ENCODE assay signal across 1 cellular context in genomic region chr12:110543252-110543959, GRCh38.
A peak's percentile ranks its signal among the peaks of the same experiment; 100 is the strongest.
TF ChIP-seq lines count a peak whose summit lies in the region.

No MANE protein-coding gene starts in this region.

TF ChIP-seq in HEK293, 187 proteins besides CTCF, POLR2A, EP300 and RAD21 (continued from another document and continues in another):
- TF ChIP-seq ZNF248 (tag by site-specific recombination; IDR thresholded peaks at IDR 0.05) (no peak), ZNF600 (tag by site-specific recombination; IDR thresholded peaks at IDR 0.05) (peak; percentile 100), ZNF280C (tag by site-specific recombination; IDR thresholded peaks at IDR 0.05) (no peak), ZNF404 (tag by site-specific recombination; IDR thresholded peaks at IDR 0.05) (no peak), ZFP41 (tag by site-specific recombination; IDR thresholded peaks at IDR 0.05; ENCODE audit: borderline replicate concordance) (no peak), ZNF324 (tag by site-specific recombination; IDR thresholded peaks at IDR 0.05) (no peak), SCRT2 (tag by site-specific recombination; IDR thresholded peaks at IDR 0.05) (no peak), ZXDB (tag by site-specific recombination; IDR thresholded peaks at IDR 0.05) (peak; percentile 69; the same call in 1 of the 2 replicates), ZNF169 (tag by site-specific recombination; IDR thresholded peaks at IDR 0.05) (no peak), ZNF239 (tag by site-specific recombination; IDR thresholded peaks at IDR 0.05) (no peak), HOXC10 (CRISPR knock-in tag; IDR thresholded peaks at IDR 0.05) (no peak), ZSCAN30 (tag by site-specific recombination; IDR thresholded peaks at IDR 0.05) (peak; percentile 71; the same call in 1 of the 2 replicates), ZNF221 (tag by site-specific recombination; IDR thresholded peaks at IDR 0.05; ENCODE audit: borderline replicate concordance) (no peak), KLF1 (tag by site-specific recombination; IDR thresholded peaks at IDR 0.05) (no peak), ZNF121 (tag by site-specific recombination; IDR thresholded peaks at IDR 0.05) (no peak), OVOL3 (tag by site-specific recombination; IDR thresholded peaks at IDR 0.05) (no peak), BCL6B (tag by site-specific recombination; IDR thresholded peaks at IDR 0.05) (no peak), ZBTB8A (tag by site-specific recombination; IDR thresholded peaks at IDR 0.05) (no peak), ZNF623 (tag by site-specific recombination; IDR thresholded peaks at IDR 0.05) (no peak), ZNF624 (tag by site-specific recombination; IDR thresholded peaks at IDR 0.05) (no peak), KLF8 (tag by site-specific recombination; IDR thresholded peaks at IDR 0.05) (peak; percentile 15; the same call in 1 of the 2 replicates), EGR2 (tag by site-specific recombination; IDR thresholded peaks at IDR 0.05; ENCODE audit: low read depth) (no peak), ZNF777 (tag by site-specific recombination; IDR thresholded peaks at IDR 0.05; ENCODE audit: borderline replicate concordance) (no peak), ZNF626 (tag by site-specific recombination; IDR thresholded peaks at IDR 0.05) (no peak), ZNF585B (tag by site-specific recombination; IDR thresholded peaks at IDR 0.05) (no peak), ZNF140 (tag by site-specific recombination; IDR thresholded peaks at IDR 0.05) (no peak), ZNF501 (tag by site-specific recombination; IDR thresholded peaks at IDR 0.05) (no peak), KLF9 (tag by site-specific recombination; IDR thresholded peaks at IDR 0.05; ENCODE audit: low read depth) (no peak), ZNF513 (tag by site-specific recombination; IDR thresholded peaks at IDR 0.05) (no peak), YY2 (tag by site-specific recombination; IDR thresholded peaks at IDR 0.05) (no peak), KLF16 (tag by site-specific recombination; IDR thresholded peaks at IDR 0.05) (no peak), ZNF571 (tag by site-specific recombination; IDR thresholded peaks at IDR 0.05) (no peak), ZNF416 (tag by site-specific recombination; IDR thresholded peaks at IDR 0.05) (no peak), GLI2 (tag by site-specific recombination; IDR thresholded peaks at IDR 0.05; ENCODE audit: borderline replicate concordance, low read depth) (no peak), ZFP69B (tag by site-specific recombination; IDR thresholded peaks at IDR 0.05) (no peak), ZBTB26 (tag by site-specific recombination; optimal IDR thresholded peaks at IDR 0.05) (no peak), ATF2 (tag by site-specific recombination; IDR thresholded peaks at IDR 0.05; ENCODE audit: low read depth) (no peak), ZNF211 (tag by site-specific recombination; IDR thresholded peaks at IDR 0.05; ENCODE audit: low read depth) (no peak), ZBTB10 (tag by site-specific recombination; IDR thresholded peaks at IDR 0.05) (no peak), ZNF426 (tag by site-specific recombination; IDR thresholded peaks at IDR 0.05) (no peak), ZBTB6 (tag by site-specific recombination; IDR thresholded peaks at IDR 0.05) (no peak), ZIC2 (tag by site-specific recombination; IDR thresholded peaks at IDR 0.05) (peak; percentile 47), ZNF354C (tag by site-specific recombination; IDR thresholded peaks at IDR 0.05; ENCODE audit: borderline replicate concordance, low read depth) (no peak), BCL11B (tag by site-specific recombination; IDR thresholded peaks at IDR 0.05; ENCODE audit: low read depth) (no peak), ZNF350 (tag by site-specific recombination; IDR thresholded peaks at IDR 0.05) (no peak), PBX3 (CRISPR knock-in tag; IDR thresholded peaks at IDR 0.05) (no peak), YY1 (tag by site-specific recombination; IDR thresholded peaks at IDR 0.05) (no peak), KLF10 (tag by site-specific recombination; IDR thresholded peaks at IDR 0.05) (0 out of 2 replicates have a peak, but pooled peaks have one; percentile 20), ZNF830 (tag by site-specific recombination; IDR thresholded peaks at IDR 0.05; ENCODE audit: low read depth) (no peak), HIC1 (tag by site-specific recombination; IDR thresholded peaks at IDR 0.05) (no peak), ZNF677 (tag by site-specific recombination; IDR thresholded peaks at IDR 0.05) (no peak), ZNF768 (tag by site-specific recombination; IDR thresholded peaks at IDR 0.05) (peak; percentile 99), ZNF658 (tag by site-specific recombination; IDR thresholded peaks at IDR 0.05) (no peak), ZNF112 (tag by site-specific recombination; IDR thresholded peaks at IDR 0.05) (no peak), SP3 (tag by site-specific recombination; IDR thresholded peaks at IDR 0.05) (no peak)
